15 cellular contexts compared by ENCODE assay signal in genomic region chr11:10824888-10825287, GRCh38. TPM values are rescaled to one million over a fixed set of nuclear protein-coding genes. Genes with fewer than 3 reads are reported as not detected.
DNase-seq lines count a peak whose midpoint lies in the region; ATAC-seq and TF ChIP-seq lines count a peak whose summit lies in the region.
"Had no signal": no experiment of that assay in that cellular context is flagged by ENCODE, and none has a peak within 500 bp of the region (broad histone marks: within the 10 kb centered on the region; RNA-seq: fewer than 3 reads in every experiment).

No MANE protein-coding gene starts in this region.

- no peaks in the 10 kb centered on the region for H3K9me3 Mint-ChIP-seq in activated naive CD4-positive, alpha-beta T cell treated with anti-CD3 and anti-CD28 coated beads, Interleukin-2, amount 50 U/mL, for 24 hours
- H3K9me3 Mint-ChIP-seq: activated naive CD4-positive, alpha-beta T cell treated with anti-CD3 and anti-CD28 coated beads for 36 hours had no signal

- H3K4me3 ChIP-seq in OCI-LY3 (ENCODE audit: low read length) (peak overlapping the region; percentile 33), upper lobe of right lung (no peak overlapping the region)
- H3K4me3 ChIP-seq: ovary, Peyer's patch had no signal

- H3K36me3 ChIP-seq in OCI-LY3 (replicated peaks; ENCODE audit: low read depth, low read length) (no peaks in the 10 kb centered on the region), upper lobe of right lung (no peaks in the 10 kb centered on the region)
- H3K36me3 ChIP-seq: ovary, Peyer's patch had no signal

- H3K27me3 ChIP-seq in OCI-LY3 (ENCODE audit: low read depth, low read length) (no peaks in the 10 kb centered on the region), upper lobe of right lung (no peaks in the 10 kb centered on the region)
- H3K27me3 ChIP-seq: ovary, Peyer's patch had no signal

- H4K20me1 ChIP-seq in OCI-LY3 (ENCODE audit: insufficient read depth, low read length), result no peaks in the 10 kb centered on the region

- H3K9ac ChIP-seq in OCI-LY3 (ENCODE audit: low read length), result peak overlapping the region; percentile 21; the same call in 1 of the 2 replicates

- no peaks in the 10 kb centered on the region for H3K27me3 Mint-ChIP-seq in activated naive CD4-positive, alpha-beta T cell treated with anti-CD3 and anti-CD28 coated beads, Interleukin-2, amount 50 U/mL, for 24 hours
- H3K27me3 Mint-ChIP-seq: activated CD4-positive, alpha-beta T cell treated with anti-CD3 and anti-CD28 coated beads for 36 hours had no signal

- H3K36me3 Mint-ChIP-seq in activated naive CD4-positive, alpha-beta T cell treated with anti-CD3 and anti-CD28 coated beads, Interleukin-2, amount 50 U/mL, for 24 hours, result peaks cover 15% of the 10 kb centered on the region

- ATAC-seq in HG02981 (IDR thresholded peaks at IDR 0.05; ENCODE audit: unreplicated experiment), result peak; percentile 83
- ATAC-seq in upper lobe of right lung, result peak; percentile 42
- no peak for ATAC-seq in GM18873 (IDR thresholded peaks at IDR 0.05; ENCODE audit: low FRiP score, unreplicated experiment)
- ATAC-seq: activated CD4-positive, alpha-beta T cell treated with anti-CD3 and anti-CD28 coated beads for 36 hours; left cardiac atrium had no signal

- H3K27ac Mint-ChIP-seq in activated naive CD4-positive, alpha-beta T cell treated with anti-CD3 and anti-CD28 coated beads, Interleukin-2, amount 50 U/mL, for 24 hours, result peak overlapping the region; percentile 38
- H3K27ac Mint-ChIP-seq: activated CD4-positive, alpha-beta T cell treated with anti-CD3 and anti-CD28 coated beads for 36 hours; activated naive CD4-positive, alpha-beta T cell treated with anti-CD3 and anti-CD28 coated beads for 36 hours had no signal

- H3K79me2 ChIP-seq in OCI-LY3 (ENCODE audit: low read length), result no peaks in the 10 kb centered on the region

- peak overlapping the region; percentile 48 for H2AFZ ChIP-seq in OCI-LY3 (ENCODE audit: low read depth, low read length)

- H3K4me1 Mint-ChIP-seq in activated naive CD4-positive, alpha-beta T cell treated with anti-CD3 and anti-CD28 coated beads, Interleukin-2, amount 50 U/mL, for 24 hours, result peaks cover 8% of the 10 kb centered on the region

- DNase-seq in activated naive CD4-positive, alpha-beta T cell treated with Interleukin-2 at 50 U/mL for 16 hours, result no peak
- DNase-seq in upper lobe of right lung (no peak), NK-92 (lab: John Stamatoyannopoulos, UW; ENCODE audit: unreplicated experiment) (no peak), H4 (ENCODE audit: low spot score) (no peak)
- DNase-seq: activated CD4-positive, alpha-beta T cell treated with anti-CD3 and anti-CD28 coated beads for 36 hours; activated naive CD4-positive, alpha-beta T cell treated with anti-CD3 and anti-CD28 coated beads for 36 hours; left cardiac atrium; NCI-H2029 treated with DMSO at 0.1 percent for 48 hours; ovary; Peyer's patch; stimulated activated CD4-positive, alpha-beta T cell treated with anti-CD3 and anti-CD28 coated beads, Interleukin-2, amount 100 ng/mL, for 24 hours had no signal

- no peak for TF ChIP-seq CTCF in OCI-LY3 (IDR thresholded peaks at IDR 0.05; ENCODE audit: low read depth, low read length)
- no peak for TF ChIP-seq CTCF in upper lobe of right lung (IDR thresholded peaks at IDR 0.05)

- peak overlapping the region; percentile 67 for H3K4me2 ChIP-seq in OCI-LY3 (ENCODE audit: low read length)

- no peak overlapping the region for H3K4me3 Mint-ChIP-seq in activated naive CD4-positive, alpha-beta T cell treated with anti-CD3 and anti-CD28 coated beads, Interleukin-2, amount 50 U/mL, for 24 hours
- H3K4me3 Mint-ChIP-seq: activated CD4-positive, alpha-beta T cell treated with anti-CD3 and anti-CD28 coated beads for 36 hours; activated naive CD4-positive, alpha-beta T cell treated with anti-CD3 and anti-CD28 coated beads for 36 hours had no signal

- no peaks in the 10 kb centered on the region for H3K9me3 ChIP-seq in OCI-LY3 (ENCODE audit: insufficient read depth, low read length)
- H3K9me3 ChIP-seq in upper lobe of right lung, result no peaks in the 10 kb centered on the region
- H3K9me3 ChIP-seq: ovary, Peyer's patch had no signal

- intact Hi-C loops in upper lobe of right lung (cut with DNase I), result no loop called here

- peak overlapping the region; percentile 22 for H3K27ac ChIP-seq in OCI-LY3 (ENCODE audit: low read length)
- no peak overlapping the region for H3K27ac ChIP-seq in upper lobe of right lung
- H3K27ac ChIP-seq: ovary had no signal

- peaks cover 11% of the 10 kb centered on the region for H3K4me1 ChIP-seq in OCI-LY3 (ENCODE audit: low read length)
- H3K4me1 ChIP-seq in upper lobe of right lung, result no peaks in the 10 kb centered on the region
- H3K4me1 ChIP-seq: Peyer's patch had no signal

RNA-seq across cellular contexts. Expression of gene EIF4G2, which starts 16.2 kb away (rescaled TPM):
- total RNA-seq in upper lobe of right lung, result 801 TPM
- 728 and 827 TPM in 2 replicates for total RNA-seq in H4 (2014; rRNA removed; shearing (Covaris generic))

RNA-seq across cellular contexts. Expression of gene ZBED5, which starts 33.0 kb away (rescaled TPM):
- 37.6 TPM for total RNA-seq in upper lobe of right lung
- total RNA-seq in H4 (2014; rRNA removed; shearing (Covaris generic)), result 43.5 and 48.1 TPM in 2 replicates
